ENCODE assay signal across 16 cellular contexts in genomic region chr7:105776986-105777910, GRCh38.
DNase-seq lines count a peak whose midpoint lies in the region; ATAC-seq and TF ChIP-seq lines count a peak whose summit lies in the region.
"Had no signal": no experiment of that assay in that cellular context is flagged by ENCODE, and none has a peak within 500 bp of the region (broad histone marks: within the 10 kb centered on the region; RNA-seq: fewer than 3 reads in every experiment).

No MANE protein-coding gene starts in this region.

- no peak for ATAC-seq in WTC11
- ATAC-seq: Right ventricle myocardium inferior had no signal

- no peak overlapping the region for H2AFZ ChIP-seq in ACC112 (ENCODE audit: low read length, unreplicated experiment)

- H3K4me3 Mint-ChIP-seq in WTC11, result no peak overlapping the region
- no peak overlapping the region for H3K4me3 Mint-ChIP-seq in activated CD4-positive, alpha-beta memory T cell treated with anti-CD3 and anti-CD28 coated beads for 36 hours
- H3K4me3 Mint-ChIP-seq: activated CD4-positive, alpha-beta memory T cell treated with anti-CD3 and anti-CD28 coated beads, Interleukin-2, amount 10 ng/mL, durations not matched to agents 7 days and 5 days; stimulated activated naive CD8-positive, alpha-beta T cell treated with anti-CD3 and anti-CD28 coated beads, Interleukin-15, Interleukin-2, amounts not matched to agents 100 ng/mL and 50 ng/mL, for 24 hours had no signal

- intact Hi-C loops in activated CD4-positive, alpha-beta memory T cell treated with anti-CD3 and anti-CD28 coated beads for 36 hours (cut with micrococcal nuclease), result no loop called here
- intact Hi-C loops in posterior cingulate gyrus (cut with DNase I), result no loop called here

- CTCF ChIA-PET in WTC11 (lab: Charles Lee), result interaction anchor here (0.6 to 4.8 kb wide), 4 partner anchors 12 to 120 kb away, joined by 3 to 28 read pairs (median 4); no protein-coding TSS in a partner anchor
- CTCF ChIA-PET in activated CD4-positive, alpha-beta memory T cell treated with anti-CD3 and anti-CD28 coated beads for 36 hours (lab: Charles Lee), result interaction anchor here (0.9 kb wide), 1 partner anchor 21 kb away, joined by 3 read pairs; no protein-coding TSS in a partner anchor

- H3K9ac ChIP-seq in HUES48 (ENCODE audit: low read depth, low read length), result no peak overlapping the region

- no peaks in the 10 kb centered on the region for H3K9me3 Mint-ChIP-seq in WTC11
- H3K9me3 Mint-ChIP-seq in activated CD4-positive, alpha-beta memory T cell treated with anti-CD3 and anti-CD28 coated beads for 36 hours, result no peaks in the 10 kb centered on the region
- H3K9me3 Mint-ChIP-seq: activated CD4-positive, alpha-beta memory T cell treated with anti-CD3 and anti-CD28 coated beads, Interleukin-2, amount 10 ng/mL, durations not matched to agents 7 days and 5 days had no signal

- H3K4me1 ChIP-seq in ACC112 (ENCODE audit: control insufficient read depth, insufficient read depth, low read length, unreplicated experiment) (peaks cover 29% of the 10 kb centered on the region), HUES48 (ENCODE audit: control insufficient read depth, insufficient read depth, low read length) (peaks cover 53% of the 10 kb centered on the region), HAP-1 (peaks cover 17% of the 10 kb centered on the region)

- no peaks in the 10 kb centered on the region for H3K27me3 Mint-ChIP-seq in WTC11 (ENCODE audit: low read depth)
- no peaks in the 10 kb centered on the region for H3K27me3 Mint-ChIP-seq in activated CD4-positive, alpha-beta memory T cell treated with anti-CD3 and anti-CD28 coated beads for 36 hours
- H3K27me3 Mint-ChIP-seq: stimulated activated naive CD8-positive, alpha-beta T cell treated with anti-CD3 and anti-CD28 coated beads, Interleukin-15, Interleukin-2, amounts not matched to agents 100 ng/mL and 50 ng/mL, for 24 hours had no signal

- no peaks in the 10 kb centered on the region for H3K36me3 Mint-ChIP-seq in WTC11
- H3K36me3 Mint-ChIP-seq in activated CD4-positive, alpha-beta memory T cell treated with anti-CD3 and anti-CD28 coated beads for 36 hours, result peaks cover 2% of the 10 kb centered on the region

- H3K36me3 ChIP-seq in ACC112 (ENCODE audit: insufficient read depth, low read length) (no peaks in the 10 kb centered on the region), HUES48 (ENCODE audit: control insufficient read depth, insufficient read depth, low read length) (no peaks in the 10 kb centered on the region), HAP-1 (replicated peaks) (no peaks in the 10 kb centered on the region)
- H3K36me3 ChIP-seq: neutrophil had no signal

- no peak for DNase-seq in WTC11 (ENCODE audit: low spot score)
- peak; percentile 34 for DNase-seq in kidney tubule cell (ENCODE audit: low spot score)
- no peak for DNase-seq in activated CD4-positive, alpha-beta memory T cell treated with anti-CD3 and anti-CD28 coated beads for 36 hours
- no peak for DNase-seq in DMS79 (lab: John Stamatoyannopoulos, UW)
- DNase-seq in HAP-1 (ENCODE audit: low spot score in 2 of 2), result no peak
- DNase-seq in posterior cingulate gyrus, result no peak
- DNase-seq: activated CD4-positive, alpha-beta memory T cell treated with anti-CD3 and anti-CD28 coated beads, Interleukin-2, amount 10 ng/mL, durations not matched to agents 7 days and 5 days; dorsolateral prefrontal cortex; foreskin melanocyte; H7; NCI-H2081 had no signal

- TF ChIP-seq CTCF in WTC11 (IDR thresholded peaks at IDR 0.05), result no peak

- peak overlapping the region; percentile 77 for H3K27ac ChIP-seq in ACC112 (ENCODE audit: low read depth, low read length)
- H3K27ac ChIP-seq in HUES48 (ENCODE audit: low read depth, low read length), result peak overlapping the region; percentile 94
- H3K27ac ChIP-seq: neutrophil had no signal

- in situ Hi-C loops in HAP-1 (cut with MboI; ENCODE audit: low sequenced_read_pairs), result no loop called here

- H3K4me1 Mint-ChIP-seq in WTC11, result peaks cover 69% of the 10 kb centered on the region
- H3K4me1 Mint-ChIP-seq in activated CD4-positive, alpha-beta memory T cell treated with anti-CD3 and anti-CD28 coated beads for 36 hours (ENCODE audit: low read depth), result peaks cover 2% of the 10 kb centered on the region

- peak overlapping the region; percentile 9; the same call in 1 of the 2 replicates for H3K4me3 ChIP-seq in ACC112 (ENCODE audit: low read depth, low read length)
- H3K4me3 ChIP-seq in HUES48 (ENCODE audit: low read depth, low read length), result no peak overlapping the region
- H3K4me3 ChIP-seq in HAP-1, result no peak overlapping the region
- H3K4me3 ChIP-seq: dorsolateral prefrontal cortex had no signal

- H3K27me3 ChIP-seq in ACC112 (ENCODE audit: insufficient read depth, low read length) (no peaks in the 10 kb centered on the region), HUES48 (ENCODE audit: control insufficient read depth, insufficient read depth, low read length) (0 out of 2 replicates have a peak, but pooled peaks cover 3% of the 10 kb centered on the region), HAP-1 (ENCODE audit: low read depth) (no peaks in the 10 kb centered on the region)
- H3K27me3 ChIP-seq: dorsolateral prefrontal cortex, neutrophil had no signal

- H3K9me3 ChIP-seq in HUES48 (ENCODE audit: control insufficient read depth, insufficient read depth, low read length), result no peaks in the 10 kb centered on the region
- no peaks in the 10 kb centered on the region for H3K9me3 ChIP-seq in HAP-1
- H3K9me3 ChIP-seq: neutrophil had no signal

- peak overlapping the region; percentile 7; the same call in 1 of the 2 replicates for H3K27ac Mint-ChIP-seq in WTC11
- no peak overlapping the region for H3K27ac Mint-ChIP-seq in activated CD4-positive, alpha-beta memory T cell treated with anti-CD3 and anti-CD28 coated beads for 36 hours
- H3K27ac Mint-ChIP-seq: activated CD4-positive, alpha-beta memory T cell treated with anti-CD3 and anti-CD28 coated beads, Interleukin-2, amount 10 ng/mL, durations not matched to agents 7 days and 5 days; stimulated activated naive CD8-positive, alpha-beta T cell treated with anti-CD3 and anti-CD28 coated beads, Interleukin-15, Interleukin-2, amounts not matched to agents 100 ng/mL and 50 ng/mL, for 24 hours had no signal

- no peaks in the 10 kb centered on the region for H3K79me2 ChIP-seq in ACC112 (ENCODE audit: control insufficient read depth, insufficient read depth, low read length, unreplicated experiment)

- POLR2A ChIA-PET in WTC11 (lab: Charles Lee), result no interaction called here
- POLR2A ChIA-PET in activated CD4-positive, alpha-beta memory T cell treated with anti-CD3 and anti-CD28 coated beads for 36 hours (lab: Charles Lee), result no interaction called here

TF ChIP-seq in WTC11, 78 proteins besides CTCF, POLR2A, EP300 and RAD21 (continues in another document):
- TF ChIP-seq PREB (CRISPR knock-in tag; IDR thresholded peaks at IDR 0.05; ENCODE audit: borderline replicate concordance) (no peak), ZBTB43 (CRISPR knock-in tag; IDR thresholded peaks at IDR 0.05) (no peak), RORB (CRISPR knock-in tag; IDR thresholded peaks at IDR 0.05) (no peak), NR1H2 (CRISPR knock-in tag; IDR thresholded peaks at IDR 0.05) (no peak), FOXJ3 (CRISPR knock-in tag; IDR thresholded peaks at IDR 0.05; ENCODE audit: borderline replicate concordance) (no peak), ZNF423 (CRISPR knock-in tag; IDR thresholded peaks at IDR 0.05) (no peak)
